In genomic region chr2:119222863-119223520, GRCh38 we compare ENCODE assay signal across 8 cellular contexts. TPM values are rescaled to one million over a fixed set of nuclear protein-coding genes. Genes with fewer than 3 reads are reported as not detected.
A peak's percentile ranks its signal among the peaks of the same experiment; 100 is the strongest.
DNase-seq lines count a peak whose midpoint lies in the region; ATAC-seq and TF ChIP-seq lines count a peak whose summit lies in the region.

No MANE protein-coding gene starts in this region.

- no peaks in the 10 kb centered on the region for H4K20me1 ChIP-seq in SU-DHL-6 (ENCODE audit: low read depth, low read length)

- peak overlapping the region; percentile 68 for H3K4me3 Mint-ChIP-seq in Caco-2 (ENCODE audit: unreplicated experiment)

- intact Hi-C loops in Caco-2 (cut with micrococcal nuclease; ENCODE audit: unreplicated experiment) (loop anchor here (2.0 kb wide), 1 partner anchor 26 kb away; no protein-coding TSS in a partner anchor), prostate gland (cut with DNase I) (loop anchor here (5.0 kb wide), 1 partner anchor 39 kb away; no protein-coding TSS in a partner anchor)

- no peak for TF ChIP-seq CTCF in Caco-2 (IDR thresholded peaks at IDR 0.05; ENCODE audit: insufficient read depth in 1 of 2, low read depth in 1 of 2, low read length in 1 of 2, severe bottlenecking in 1 of 2, unreplicated experiment in 1 of 2)
- TF ChIP-seq CTCF in SU-DHL-6 (IDR thresholded peaks at IDR 0.05; ENCODE audit: insufficient read depth, low read length, poor library complexity, severe bottlenecking), result no peak
- no peak for TF ChIP-seq CTCF in gastroesophageal sphincter (IDR thresholded peaks at IDR 0.05)
- no peak for TF ChIP-seq CTCF in prostate gland (IDR thresholded peaks at IDR 0.05)

- H3K4me2 ChIP-seq in SU-DHL-6 (ENCODE audit: low read depth, low read length, poor library complexity, severe bottlenecking), result peak overlapping the region; percentile 68

- no peaks in the 10 kb centered on the region for H3K27me3 Mint-ChIP-seq in Caco-2 (ENCODE audit: insufficient read depth, unreplicated experiment)

- 77% methylated on average over 6 of the region's 22 CpGs; no CpG with 5 or more reads in 1 of the 2 donors for WGBS in gastroesophageal sphincter (ENCODE audit: low coverage in 1 of 2), 2 donors
- 76% methylated on average over 22 of the region's 22 CpGs for WGBS in prostate gland

- TSS peak; percentile 94 for BruUV-seq in Caco-2 (replicated peaks; lab: Mats Ljungman, UMichigan)

- H3K4me1 ChIP-seq in Caco-2 (peaks cover 25% of the 10 kb centered on the region), gastroesophageal sphincter (peaks cover 3 to 20% (median 13%) of the 10 kb centered on the region in 3 donors), prostate gland (replicated peaks) (peaks cover 5% of the 10 kb centered on the region)

- H3K9me2 ChIP-seq in SU-DHL-6 (replicated peaks; ENCODE audit: insufficient read depth, low read length), result no peaks in the 10 kb centered on the region

- H3K27ac ChIP-seq in SU-DHL-6 (ENCODE audit: low read depth, low read length) (no peak overlapping the region), gastroesophageal sphincter (peak overlapping the region in 1 of 4 donors; percentile 71), prostate gland (peak overlapping the region; percentile 22 to 55)

- CTCF ChIA-PET in Caco-2 (lab: Charles Lee), result no interaction called here

- H3K4me3 ChIP-seq in Caco-2 (ENCODE audit: low read depth, low read length) (peak overlapping the region; percentile 77), SU-DHL-6 (ENCODE audit: insufficient read depth, low read length, poor library complexity, severe bottlenecking) (peak overlapping the region; percentile 59), gastroesophageal sphincter (peak overlapping the region; percentile 62 to 73), prostate gland (peak overlapping the region; percentile 53 to 62)

- H3F3A ChIP-seq in SU-DHL-6 (ENCODE audit: insufficient read depth), result no peaks in the 10 kb centered on the region

- no peak for ATAC-seq in gastroesophageal sphincter

- peaks cover 1% of the 10 kb centered on the region; the same call in 1 of the 2 replicates for H3K36me3 ChIP-seq in Caco-2 (ENCODE audit: control insufficient read depth, insufficient read depth, low read length)
- H3K36me3 ChIP-seq in SU-DHL-6 (ENCODE audit: low read length), result no peaks in the 10 kb centered on the region
- H3K36me3 ChIP-seq in gastroesophageal sphincter, result no peaks in the 10 kb centered on the region
- H3K36me3 ChIP-seq in prostate gland, result no peaks in the 10 kb centered on the region

- H2AFZ ChIP-seq in SU-DHL-6 (ENCODE audit: low read depth, low read length, severe bottlenecking), result peak overlapping the region; percentile 76

- no peak for TF ChIP-seq POLR2A in gastroesophageal sphincter (IDR thresholded peaks at IDR 0.05)
- no peak for TF ChIP-seq POLR2A in prostate gland (IDR thresholded peaks at IDR 0.05)

- no peaks in the 10 kb centered on the region for H3K79me2 ChIP-seq in SU-DHL-6 (ENCODE audit: insufficient read depth, low read length)

- H3K36me3 Mint-ChIP-seq in Caco-2 (ENCODE audit: insufficient read depth, unreplicated experiment), result no peaks in the 10 kb centered on the region

- POLR2A ChIA-PET in Caco-2 (lab: Charles Lee), result interaction anchor here (0.9 kb wide), 1 partner anchor 32 kb away, joined by 6 read pairs; no protein-coding TSS in a partner anchor

- H3K4me1 Mint-ChIP-seq in Caco-2 (ENCODE audit: low read depth, unreplicated experiment), result no peaks in the 10 kb centered on the region

- no peak for TF ChIP-seq EP300 in gastroesophageal sphincter (IDR thresholded peaks at IDR 0.05)

- H3K27me3 ChIP-seq in Caco-2 (replicated peaks; ENCODE audit: control insufficient read depth, insufficient read depth, low read length), result no peaks in the 10 kb centered on the region
- H3K27me3 ChIP-seq in SU-DHL-6 (ENCODE audit: low read length), result no peaks in the 10 kb centered on the region
- peaks cover 15% of the 10 kb centered on the region for H3K27me3 ChIP-seq in gastroesophageal sphincter
- H3K27me3 ChIP-seq in prostate gland (replicated peaks; ENCODE audit: insufficient read depth), result no peaks in the 10 kb centered on the region

- no peak overlapping the region for H3K27ac Mint-ChIP-seq in Caco-2 (ENCODE audit: unreplicated experiment)

- H3K9me3 ChIP-seq in Caco-2 (no peaks in the 10 kb centered on the region), SU-DHL-6 (ENCODE audit: insufficient read depth, low read length) (no peaks in the 10 kb centered on the region), gastroesophageal sphincter (no peaks in the 10 kb centered on the region), prostate gland (no peaks in the 10 kb centered on the region)

- no peak for DNase-seq in Caco-2
- no peak for DNase-seq in prostate gland (ENCODE audit: low spot score)
- DNase-seq in activated CD4-positive, CD25-positive, alpha-beta regulatory T cell (lab: John Stamatoyannopoulos, UW), result no peak
- DNase-seq in stimulated activated CD4-positive, alpha-beta T cell treated with anti-CD3 and anti-CD28 coated beads, Interleukin-15, amount 100 ng/mL, for 24 hours, result no peak
- DNase-seq in NCI-H774 (lab: John Stamatoyannopoulos, UW), result no peak
- DNase-seq in ureter (ENCODE audit: low spot score), result no peak

- no peaks in the 10 kb centered on the region for H3K9me3 Mint-ChIP-seq in Caco-2 (ENCODE audit: unreplicated experiment)

- peak overlapping the region; percentile 67 for H3K9ac ChIP-seq in SU-DHL-6 (ENCODE audit: low read length)

RNA-seq across cellular contexts. Expression of gene STEAP3, which starts 0.6 kb away (rescaled TPM):
- total RNA-seq in Caco-2 (2022) (20.1 and 20.4 TPM in 2 replicates), gastroesophageal sphincter (10 to 100 TPM in 1 of 4 donors, 1 to 10 TPM in 3; 2.0 to 10.6 (median 4.6) TPM), prostate gland (10 to 100 TPM; 15.3 to 25.1 TPM), ureter (40.7 TPM)
